In the genomic region with DNA sequence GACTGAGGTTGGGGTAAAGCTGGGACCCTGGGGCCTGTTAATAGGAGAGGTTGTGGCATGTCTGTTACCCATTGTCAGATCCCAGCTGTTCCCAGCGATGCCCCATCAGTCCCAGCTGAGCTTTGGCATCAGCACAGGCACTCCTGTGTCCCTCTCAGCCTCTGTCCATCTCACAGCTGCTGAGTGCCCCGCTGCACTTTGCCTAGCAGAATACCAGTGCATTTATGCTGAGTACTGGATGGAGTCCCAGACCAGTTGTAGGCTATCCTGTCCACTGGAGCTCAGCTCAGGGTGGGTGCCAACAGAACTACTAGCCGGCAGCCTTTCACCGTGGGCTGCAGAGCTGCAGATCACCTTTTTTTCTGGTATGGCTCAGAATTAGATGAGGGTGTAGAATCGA, we compare ENCODE assay signal across 15 cellular contexts. TPM values are rescaled to one million over a fixed set of nuclear protein-coding genes. Genes with fewer than 3 reads are reported as not detected.
DNase-seq lines count a peak whose midpoint lies in the region; ATAC-seq and TF ChIP-seq lines count a peak whose summit lies in the region.
"Had no signal": no experiment of that assay in that cellular context is flagged by ENCODE, and none has a peak within 500 bp of the region (broad histone marks: within the 10 kb centered on the region; RNA-seq: fewer than 3 reads in every experiment).

No MANE protein-coding gene starts in this region.

- no peak for TF ChIP-seq CTCF in left ventricle myocardium inferior (IDR thresholded peaks at IDR 0.05; ENCODE audit: borderline replicate concordance)

- H3K9me3 ChIP-seq in left ventricle myocardium inferior (replicated peaks), result no peaks in the 10 kb centered on the region
- H3K9me3 ChIP-seq: Caco-2 had no signal

- peaks cover 79% of the 10 kb centered on the region for H3K4me1 ChIP-seq in left ventricle myocardium inferior
- H3K4me1 ChIP-seq: Caco-2 had no signal

- peak overlapping the region; percentile 2 for H3K27ac ChIP-seq in left ventricle myocardium inferior (replicated peaks)
- H3K27ac ChIP-seq: PC-9 had no signal

- ATAC-seq in Right ventricle myocardium inferior (no peak), HG03045 (IDR thresholded peaks at IDR 0.05; ENCODE audit: unreplicated experiment) (no peak)
- ATAC-seq: GM23338 had no signal

- no peaks in the 10 kb centered on the region for H3K36me3 ChIP-seq in left ventricle myocardium inferior

- peaks cover 2% of the 10 kb centered on the region for H3K27me3 ChIP-seq in left ventricle myocardium inferior (ENCODE audit: low read depth)

- DNase-seq in left ventricle myocardium inferior (no peak), Right ventricle myocardium inferior (ENCODE audit: missing footprints) (no peak), islet precursor cell (peak; percentile 32), putamen (ENCODE audit: low spot score) (peak; percentile 16), NCI-H1694 (lab: John Stamatoyannopoulos, UW) (no peak), NCI-H446 treated with DMSO at 0.1 percent for 48 hours (lab: John Stamatoyannopoulos, UW) (no peak)
- no peak for DNase-seq in activated naive CD4-positive, alpha-beta T cell treated with Interleukin-2 at 50 U/mL for 16 hours
- DNase-seq: Caco-2, NCI-H2081, NCI-H226, NCI-H526 treated with DMSO at 0.1 percent for 48 hours, PC-9 had no signal

- no peak overlapping the region for H3K4me3 ChIP-seq in left ventricle myocardium inferior
- H3K4me3 ChIP-seq: GM23338, PC-9 had no signal

- intact Hi-C loops in left ventricle myocardium inferior (cut with micrococcal nuclease), result no loop called here
- intact Hi-C loops in Right ventricle myocardium inferior (cut with DNase I), result no loop called here

RNA-seq across cellular contexts. Expression of gene FXYD6, which starts 9.9 kb away (rescaled TPM):
- total RNA-seq in left ventricle myocardium inferior (30.2 TPM), Right ventricle myocardium inferior (41.2 TPM)

RNA-seq across cellular contexts. Expression of gene FXYD2, which starts 42.0 kb away (rescaled TPM):
- total RNA-seq in left ventricle myocardium inferior (1.3 TPM), Right ventricle myocardium inferior (2.7 TPM)
- total RNA-seq: A172, PC-9 had no signal

Comparison
In these comparisons a context has a peak if more than half of its experiments do, and no peak if none do; other contexts are left out.
1. DNase-seq: peak in islet precursor cell (single experiment) and putamen (single experiment); none in left ventricle myocardium inferior (single experiment), Right ventricle myocardium inferior (single experiment), NCI-H1694 (single experiment), NCI-H446 treated with DMSO at 0.1 percent for 48 hours (single experiment) and activated naive CD4-positive, alpha-beta T cell treated with Interleukin-2 at 50 U/mL for 16 hours (single experiment).